Comparison of ENCODE assay signal across 1 cellular context in genomic region chr5:181166812-181167733, GRCh38.
A peak's percentile ranks its signal among the peaks of the same experiment; 100 is the strongest.
TF ChIP-seq lines count a peak whose summit lies in the region.

No MANE protein-coding gene starts in this region.

TF ChIP-seq in HEK293, 187 proteins besides CTCF, POLR2A, EP300 and RAD21 (continued from another document):
- TF ChIP-seq PRDM10 (tag by site-specific recombination; IDR thresholded peaks at IDR 0.05) (peak; percentile 56; the same call in 1 of the 2 replicates), ZNF211 (tag by site-specific recombination; IDR thresholded peaks at IDR 0.05; ENCODE audit: low read depth) (no peak)
